Comparison of ENCODE assay signal across 22 cellular contexts in genomic region chr10:33284945-33285344, GRCh38. TPM values are rescaled to one million over a fixed set of nuclear protein-coding genes. Genes with fewer than 3 reads are reported as not detected.
DNase-seq lines count a peak whose midpoint lies in the region; ATAC-seq and TF ChIP-seq lines count a peak whose summit lies in the region.
"Had no signal": no experiment of that assay in that cellular context is flagged by ENCODE, and none has a peak within 500 bp of the region (broad histone marks: within the 10 kb centered on the region; RNA-seq: fewer than 3 reads in every experiment).

No MANE protein-coding gene starts in this region.

- peaks cover 46% of the 10 kb centered on the region for H4K20me1 ChIP-seq in SK-N-SH (ENCODE audit: insufficient read depth)
- no peaks in the 10 kb centered on the region for H4K20me1 ChIP-seq in smooth muscle cell (ENCODE audit: low read depth)

- H3F3A ChIP-seq in SK-N-SH (replicated peaks; ENCODE audit: insufficient read depth): peaks cover 14% of the 10 kb centered on the region
- H3F3A ChIP-seq in smooth muscle cell (ENCODE audit: low read depth): peaks cover 7% of the 10 kb centered on the region

- BruUV-seq in Panc1 (replicated peaks; lab: Mats Ljungman, UMichigan): no TSS peak

- POLR2A ChIA-PET in SK-N-SH (lab: Yijun Ruan, JAX) (no interaction called here), Panc1 (lab: Charles Lee) (no interaction called here), HEK293T (lab: Yijun Ruan, JAX) (no interaction called here)

- H2AFZ ChIP-seq in SK-N-SH (ENCODE audit: low read depth) (no peak overlapping the region), smooth muscle cell (ENCODE audit: low read depth) (no peak overlapping the region)

- DNase-seq in SK-N-SH (no peak), Panc1 (ENCODE audit: low read depth, low spot score) (no peak), left ventricle myocardium superior (no peak), smooth muscle cell (lab: John Stamatoyannopoulos, UW; ENCODE audit: unreplicated experiment) (no peak), HEK293T (ENCODE audit: extremely low spot score) (no peak)
- DNase-seq: ACHN; BE2C; CD8-positive, alpha-beta memory T cell; DMS79 treated with DMSO at 0.1 percent for 48 hours; Kasumi-1; NCI-H1092 treated with DMSO at 0.1 percent for 48 hours; NCI-H1436; NCI-H187; NCI-H524; NCI-H774; SHP77 had no signal

- in situ Hi-C loops in Panc1 (cut with HindIII; ENCODE audit: low pct_unique_long_range_greater_than_20kb, low sequenced_read_pairs): no loop called here

- peaks cover 2 to 9% of the 10 kb centered on the region in 2 experiments for H3K4me1 ChIP-seq in SK-N-SH (ENCODE audit: control insufficient read depth in 1 of 2, insufficient read depth in 2 of 2, low read depth in 1 of 2, low read length in 1 of 2)
- peaks cover 66% of the 10 kb centered on the region for H3K4me1 ChIP-seq in Panc1 (ENCODE audit: control insufficient read depth, insufficient read depth, low read length)
- peaks cover 1% of the 10 kb centered on the region for H3K4me1 ChIP-seq in smooth muscle cell (ENCODE audit: low read depth)
- H3K4me1 ChIP-seq: BE2C had no signal

- H3K9ac ChIP-seq in SK-N-SH: no peak overlapping the region
- no peak overlapping the region for H3K9ac ChIP-seq in smooth muscle cell (ENCODE audit: low read depth)

- H3K9me3 ChIP-seq in SK-N-SH: no peaks in the 10 kb centered on the region
- H3K9me3 ChIP-seq in Panc1 (ENCODE audit: control insufficient read depth, insufficient read depth, low read depth, low read length): no peaks in the 10 kb centered on the region
- H3K9me3 ChIP-seq in smooth muscle cell (replicated peaks; ENCODE audit: low read depth): no peaks in the 10 kb centered on the region
- H3K9me3 ChIP-seq: BE2C had no signal

- WGBS in SK-N-SH (ENCODE audit: low lambda C conversion rate): 94% methylated on average over 2 of the region's 2 CpGs
- WGBS in smooth muscle cell (ENCODE audit: low lambda C conversion rate): 95% methylated on average over 2 of the region's 2 CpGs

- intact Hi-C loops in Panc1 (cut with micrococcal nuclease; ENCODE audit: unreplicated experiment): no loop called here
- intact Hi-C loops in left ventricle myocardium superior (cut with micrococcal nuclease): no loop called here

- H3K79me2 ChIP-seq in SK-N-SH (ENCODE audit: insufficient read depth) (peaks cover 100% of the 10 kb centered on the region), smooth muscle cell (ENCODE audit: low read depth) (peaks cover 95% of the 10 kb centered on the region)

- TF ChIP-seq RAD21 in SK-N-SH (IDR thresholded peaks at IDR 0.05; ENCODE audit: low read length): no peak

- H3K4me2 ChIP-seq in SK-N-SH (no peak overlapping the region), smooth muscle cell (no peak overlapping the region)

- H3K27me3 ChIP-seq in SK-N-SH (ENCODE audit: insufficient read depth) (no peaks in the 10 kb centered on the region), Panc1 (ENCODE audit: control insufficient read depth, insufficient read depth, low read length) (no peaks in the 10 kb centered on the region), smooth muscle cell (ENCODE audit: low read depth) (no peaks in the 10 kb centered on the region)
- H3K27me3 ChIP-seq: BE2C had no signal

- no peaks in the 10 kb centered on the region for H3K9me2 ChIP-seq in SK-N-SH

- H3K36me3 ChIP-seq in SK-N-SH (replicated peaks in 1 of 2; ENCODE audit: control insufficient read depth in 1 of 2, insufficient read depth in 2 of 2, low read length in 1 of 2): peaks cover 0 to 32% of the 10 kb centered on the region in 2 experiments
- H3K36me3 ChIP-seq in Panc1 (ENCODE audit: control insufficient read depth, insufficient read depth, low read length): no peaks in the 10 kb centered on the region
- H3K36me3 ChIP-seq in smooth muscle cell (ENCODE audit: low read depth): no peaks in the 10 kb centered on the region
- H3K36me3 ChIP-seq: BE2C had no signal

- TF ChIP-seq EP300 in SK-N-SH (IDR thresholded peaks at IDR 0.05; ENCODE audit: borderline replicate concordance in 1 of 2, low read depth in 1 of 2, low read length in 1 of 2): no peak

- H3K27ac ChIP-seq in SK-N-SH (ENCODE audit: low read depth in 2 of 2, low read length in 1 of 2): peak overlapping the region in 1 of 2 experiments; percentile 11; a peak in 1 of 4 replicates
- H3K27ac ChIP-seq in Panc1 (ENCODE audit: low read length): peak overlapping the region; percentile 96
- H3K27ac ChIP-seq in smooth muscle cell (ENCODE audit: low read depth): peak overlapping the region; percentile 3
- H3K27ac ChIP-seq: 22Rv1 had no signal

- H3K4me3 ChIP-seq in SK-N-SH (ENCODE audit: low read depth in 2 of 2, low read length in 1 of 2) (no peak overlapping the region), Panc1 (ENCODE audit: low read depth in 2 of 2, low read length in 2 of 2) (no peak overlapping the region), smooth muscle cell (no peak overlapping the region)
- H3K4me3 ChIP-seq: K562 had no signal

- no peak for TF ChIP-seq CTCF in SK-N-SH (IDR thresholded peaks at IDR 0.05)
- no peak for TF ChIP-seq CTCF in Panc1 (IDR thresholded peaks at IDR 0.05)
- TF ChIP-seq CTCF in smooth muscle cell (IDR thresholded peaks at IDR 0.05; ENCODE audit: borderline replicate concordance, insufficient read depth, poor library complexity, severe bottlenecking): no peak

- CTCF ChIA-PET in SK-N-SH (lab: Yijun Ruan, JAX) (no interaction called here), Panc1 (lab: Charles Lee) (no interaction called here), HEK293T (lab: Yijun Ruan, JAX) (no interaction called here)

- ATAC-seq in SK-N-SH treated with all-trans-retinoic acid at 6 μM for 48 hours (peak; percentile 29; the same call in 1 of the 3 replicates), Panc1 (no peak), left ventricle myocardium superior (peak; percentile 49), GM21367 (IDR thresholded peaks at IDR 0.05; ENCODE audit: unreplicated experiment) (no peak), HG02642 (IDR thresholded peaks at IDR 0.05; ENCODE audit: poor library complexity, unreplicated experiment) (no peak)
- ATAC-seq: HCT116, K562 had no signal

TF ChIP-seq in SK-N-SH treated with all-trans-retinoic acid at 6 μM for 48 hours, 23 proteins besides CTCF, POLR2A, EP300 and RAD21 (continues in another document):
- TF ChIP-seq RARB (CRISPR knock-in tag; IDR thresholded peaks at IDR 0.05): no peak

TF ChIP-seq in SK-N-SH, 30 proteins besides CTCF, POLR2A, EP300 and RAD21:
- TF ChIP-seq POLR2AphosphoS5 (IDR thresholded peaks at IDR 0.05; ENCODE audit: low read depth, low read length) (no peak), SIN3A (IDR thresholded peaks at IDR 0.05; ENCODE audit: borderline replicate concordance, low read depth, low read length) (no peak), RCOR1 (IDR thresholded peaks at IDR 0.05; ENCODE audit: low read length) (no peak), YY1 (IDR thresholded peaks at IDR 0.05; ENCODE audit: low read depth) (no peak), EZH2phosphoT487 (IDR thresholded peaks at IDR 0.05; ENCODE audit: borderline replicate concordance, low read depth) (no peak), FOSL2 (IDR thresholded peaks at IDR 0.05; ENCODE audit: borderline replicate concordance, low read depth) (no peak), JUND (IDR thresholded peaks at IDR 0.05) (no peak), TCF12 (IDR thresholded peaks at IDR 0.05) (no peak), MEF2A (IDR thresholded peaks at IDR 0.05; ENCODE audit: borderline replicate concordance, low read depth) (no peak), SMC3 (IDR thresholded peaks at IDR 0.05; ENCODE audit: low read depth, low read length) (no peak)

TF ChIP-seq in HEK293T, 16 proteins besides CTCF, POLR2A, EP300 and RAD21:
- TF ChIP-seq PKNOX1 (IDR thresholded peaks at IDR 0.05) (no peak), L3MBTL2 (conservative IDR thresholded peaks at IDR 0.05) (no peak), FOXA1 (IDR thresholded peaks at IDR 0.05) (no peak), LEF1 (IDR thresholded peaks at IDR 0.05; ENCODE audit: borderline replicate concordance) (no peak), HDGF (IDR thresholded peaks at IDR 0.05; ENCODE audit: borderline replicate concordance) (no peak)

RNA-seq across cellular contexts. Expression of gene NRP1, which starts 49.5 kb away (rescaled TPM):
- polyA plus RNA-seq in SK-N-SH (2012; rRNA removed) (129 and 149 TPM in 2 replicates), smooth muscle cell (61.9 and 80.4 TPM in 2 replicates)
- 125 and 142 TPM in 2 replicates for polyA plus RNA-seq in SK-N-SH (2012; cell fraction: cytosol; rRNA removed)
- polyA plus RNA-seq in SK-N-SH (2012; cell fraction: nucleus; rRNA removed): 100 and 136 TPM in 2 replicates
- total RNA-seq in Panc1 (2021; ENCODE audit: unreplicated experiment) (93.4 TPM), left ventricle myocardium superior (175 TPM), smooth muscle cell (74.8 and 83.7 TPM in 2 replicates)
- 75.5 TPM for polyA plus RNA-seq in Panc1 (2012; ENCODE audit: insufficient read length)
- polyA plus RNA-seq: CD8-positive, alpha-beta memory T cell had no signal

Comparison
In these comparisons a context has a peak if more than half of its experiments do, and no peak if none do; other contexts are left out.
1. ATAC-seq: peak in SK-N-SH treated with all-trans-retinoic acid at 6 μM for 48 hours (single experiment) and left ventricle myocardium superior (single experiment); none in Panc1 (single experiment), GM21367 (single experiment) and HG02642 (single experiment).